In genomic region chr1:6956488-6957159, GRCh38 we compare ENCODE assay signal across 1 cellular context.
A peak's percentile ranks its signal among the peaks of the same experiment; 100 is the strongest.
TF ChIP-seq lines count a peak whose summit lies in the region.

No MANE protein-coding gene starts in this region.

TF ChIP-seq in HEK293, 187 proteins besides CTCF, POLR2A, EP300 and RAD21 (continued from another document and continues in another):
- TF ChIP-seq ZSCAN18 (tag by site-specific recombination; IDR thresholded peaks at IDR 0.05) (no peak), SETDB1 (IDR thresholded peaks at IDR 0.05; ENCODE audit: insufficient read length, low read length) (no peak), SP2 (tag by site-specific recombination; IDR thresholded peaks at IDR 0.05) (no peak), BCL11B (tag by site-specific recombination; IDR thresholded peaks at IDR 0.05; ENCODE audit: low read depth) (no peak), ZNF692 (tag by site-specific recombination; IDR thresholded peaks at IDR 0.05) (peak; percentile 75), ZNF560 (tag by site-specific recombination; IDR thresholded peaks at IDR 0.05; ENCODE audit: borderline replicate concordance) (no peak), YY2 (tag by site-specific recombination; IDR thresholded peaks at IDR 0.05) (no peak), ZNF776 (tag by site-specific recombination; IDR thresholded peaks at IDR 0.05; ENCODE audit: borderline replicate concordance) (no peak), ZNF114 (tag by site-specific recombination; IDR thresholded peaks at IDR 0.05) (no peak), ZNF394 (tag by site-specific recombination; IDR thresholded peaks at IDR 0.05; ENCODE audit: borderline replicate concordance) (no peak), ZNF704 (tag by site-specific recombination; IDR thresholded peaks at IDR 0.05) (no peak), ZNF548 (tag by site-specific recombination; IDR thresholded peaks at IDR 0.05) (no peak), KLF10 (tag by site-specific recombination; IDR thresholded peaks at IDR 0.05) (no peak), KLF17 (tag by site-specific recombination; IDR thresholded peaks at IDR 0.05) (no peak), ZBTB26 (tag by site-specific recombination; optimal IDR thresholded peaks at IDR 0.05) (no peak), ELK4 (IDR thresholded peaks at IDR 0.05; ENCODE audit: borderline replicate concordance, low read depth, low read length) (no peak), ZNF843 (tag by site-specific recombination; IDR thresholded peaks at IDR 0.05) (peak; percentile 66), ZNF157 (tag by site-specific recombination; IDR thresholded peaks at IDR 0.05) (no peak), HIC1 (tag by site-specific recombination; IDR thresholded peaks at IDR 0.05) (no peak), ZNF169 (tag by site-specific recombination; IDR thresholded peaks at IDR 0.05) (no peak), ZNF302 (tag by site-specific recombination; IDR thresholded peaks at IDR 0.05; ENCODE audit: low read depth) (no peak), SP7 (tag by site-specific recombination; IDR thresholded peaks at IDR 0.05) (peak; percentile 99), ZIC2 (tag by site-specific recombination; IDR thresholded peaks at IDR 0.05) (0 out of 2 replicates have a peak, but pooled peaks have one; percentile 16), ZBTB7A (tag by site-specific recombination; IDR thresholded peaks at IDR 0.05; ENCODE audit: low read depth) (no peak), INSM2 (tag by site-specific recombination; IDR thresholded peaks at IDR 0.05) (peak; percentile 65), ZNF473 (tag by site-specific recombination; IDR thresholded peaks at IDR 0.05) (no peak), ZSCAN16 (tag by site-specific recombination; IDR thresholded peaks at IDR 0.05) (no peak), REPIN1 (tag by site-specific recombination; IDR thresholded peaks at IDR 0.05; ENCODE audit: low read depth) (no peak), ZNF366 (tag by site-specific recombination; conservative IDR thresholded peaks at IDR 0.05) (peak; percentile 80), ZNF701 (tag by site-specific recombination; IDR thresholded peaks at IDR 0.05) (no peak), ZNF202 (tag by site-specific recombination; IDR thresholded peaks at IDR 0.05; ENCODE audit: borderline replicate concordance) (no peak), ZSCAN5A (tag by site-specific recombination; IDR thresholded peaks at IDR 0.05) (no peak), KLF8 (tag by site-specific recombination; IDR thresholded peaks at IDR 0.05) (0 out of 2 replicates have a peak, but pooled peaks have one; percentile 25), MYNN (tag by site-specific recombination; IDR thresholded peaks at IDR 0.05; ENCODE audit: borderline replicate concordance) (no peak), ZNF292 (tag by site-specific recombination; IDR thresholded peaks at IDR 0.05; ENCODE audit: borderline replicate concordance, low read depth) (no peak), ZNF571 (tag by site-specific recombination; IDR thresholded peaks at IDR 0.05) (no peak), ZNF280D (tag by site-specific recombination; IDR thresholded peaks at IDR 0.05) (no peak), ZNF280C (tag by site-specific recombination; IDR thresholded peaks at IDR 0.05) (no peak), MZF1 (tag by site-specific recombination; IDR thresholded peaks at IDR 0.05; ENCODE audit: borderline replicate concordance) (no peak; the same call in 1 of the 2 replicates), ZNF549 (tag by site-specific recombination; IDR thresholded peaks at IDR 0.05) (no peak), ZNF362 (tag by site-specific recombination; IDR thresholded peaks at IDR 0.05) (no peak), ZBTB48 (tag by site-specific recombination; IDR thresholded peaks at IDR 0.05) (no peak)
